ENCODE assay signal across 19 cellular contexts in the genomic region with DNA sequence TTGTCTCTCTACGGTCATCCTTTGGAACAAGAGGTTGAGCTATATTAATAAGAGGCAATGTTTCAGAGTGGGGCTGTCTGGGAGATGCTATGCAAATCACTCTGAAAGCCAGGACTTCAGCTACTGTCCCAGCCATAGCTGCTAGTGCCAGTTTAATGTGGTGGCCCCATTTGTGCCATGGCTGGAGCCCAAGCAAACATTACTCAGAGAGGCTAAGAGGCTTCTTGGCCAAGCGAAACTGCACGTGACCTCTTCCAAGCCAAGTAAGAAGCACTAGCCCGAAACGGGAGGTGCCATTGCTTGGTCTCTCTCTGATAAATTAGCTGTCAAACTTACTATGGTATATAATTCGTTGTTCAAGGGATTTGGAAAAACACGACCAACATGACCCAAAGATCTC. TPM values are rescaled to one million over a fixed set of nuclear protein-coding genes. Genes with fewer than 3 reads are reported as not detected.
DNase-seq lines count a peak whose midpoint lies in the region; ATAC-seq and TF ChIP-seq lines count a peak whose summit lies in the region.
"Had no signal": no experiment of that assay in that cellular context is flagged by ENCODE, and none has a peak within 500 bp of the region (broad histone marks: within the 10 kb centered on the region; RNA-seq: fewer than 3 reads in every experiment).

No MANE protein-coding gene starts in this region.

- TF ChIP-seq CTCF in gastrocnemius medialis (IDR thresholded peaks at IDR 0.05 in 4 of 5, conservative IDR thresholded peaks at IDR 0.05 in 1 of 5), result no peak
- TF ChIP-seq CTCF in WTC11 (IDR thresholded peaks at IDR 0.05), result no peak

- H3K4me3 Mint-ChIP-seq in WTC11, result no peak overlapping the region
- H3K4me3 Mint-ChIP-seq: B cell; CD4-positive, CD25-positive, alpha-beta regulatory T cell; CD8-positive, alpha-beta T cell; GM23338; HFFc6 had no signal

- H3K27me3 ChIP-seq in gastrocnemius medialis, result peaks cover 0 to 11% (median 4%) of the 10 kb centered on the region in 3 donors
- H3K27me3 ChIP-seq: BLaER1 had no signal

- ATAC-seq in gastrocnemius medialis (peak; percentile 23 to 42), WTC11 (no peak), HG03135 (IDR thresholded peaks at IDR 0.05; ENCODE audit: unreplicated experiment) (no peak)
- ATAC-seq: CD8-positive, alpha-beta T cell; GM23338 had no signal

- in situ Hi-C loops in gastrocnemius medialis (cut with MboI; ENCODE audit: low sequenced_read_pairs in 4 of 4), result loop anchor here in 2 of 4 donors (25.0 kb wide), 1 partner anchor 461 kb away; the partner anchor contains the start of gene GRIK4 (in 2 of the 2)

- TF ChIP-seq EP300 in Ishikawa (IDR thresholded peaks at IDR 0.05; ENCODE audit: borderline replicate concordance), result no peak

- peaks cover 0 to 10% of the 10 kb centered on the region in 2 donors for H3K4me1 ChIP-seq in gastrocnemius medialis
- H3K4me1 ChIP-seq: BLaER1, Caco-2, HAP-1 had no signal

- H3K4me1 Mint-ChIP-seq in WTC11, result 0 out of 2 replicates have a peak, but pooled peaks cover 3% of the 10 kb centered on the region
- H3K4me1 Mint-ChIP-seq: B cell had no signal

- no peaks in the 10 kb centered on the region for H3K36me3 Mint-ChIP-seq in WTC11
- H3K36me3 Mint-ChIP-seq: CD4-positive, CD25-positive, alpha-beta regulatory T cell; CD8-positive, alpha-beta T cell had no signal

- no peak for TF ChIP-seq RAD21 in Ishikawa (IDR thresholded peaks at IDR 0.05; ENCODE audit: low read depth)

- no peak overlapping the region for H3K27ac Mint-ChIP-seq in WTC11
- H3K27ac Mint-ChIP-seq: B cell; CD4-positive, CD25-positive, alpha-beta regulatory T cell; CD8-positive, alpha-beta T cell; GM23338; HFFc6 had no signal

- no peak overlapping the region for H3K4me3 ChIP-seq in gastrocnemius medialis
- H3K4me3 ChIP-seq: BLaER1, GM23338, HAP-1 had no signal

- H3K36me3 ChIP-seq in gastrocnemius medialis, result no peaks in the 10 kb centered on the region
- H3K36me3 ChIP-seq: BLaER1, HAP-1 had no signal

- H3K27me3 Mint-ChIP-seq in WTC11 (ENCODE audit: low read depth), result no peaks in the 10 kb centered on the region

- intact Hi-C loops in gastrocnemius medialis (cut with DNase I; ENCODE audit: low total_unique reads), result no loop called here

- H3K27ac ChIP-seq in gastrocnemius medialis, result no peak overlapping the region
- H3K27ac ChIP-seq: BLaER1, C4-2B had no signal

- no peaks in the 10 kb centered on the region for H3K9me3 Mint-ChIP-seq in WTC11
- H3K9me3 Mint-ChIP-seq: CD8-positive, alpha-beta T cell; GM23338; HFFc6 had no signal

- POLR2A ChIA-PET in WTC11 (lab: Charles Lee), result no interaction called here

- peak; percentile 88 for DNase-seq in NCI-H446 treated with DMSO at 0.1 percent for 48 hours (lab: John Stamatoyannopoulos, UW)
- DNase-seq in midbrain (lab: John Stamatoyannopoulos, UW), result peak; percentile 4
- no peak for DNase-seq in gastrocnemius medialis
- no peak for DNase-seq in WTC11 (ENCODE audit: low spot score)
- DNase-seq in stimulated activated CD4-positive, alpha-beta T cell treated with anti-CD3 and anti-CD28 coated beads, Interleukin-4, amount 100 ng/mL, for 1 hour, result no peak
- no peak for DNase-seq in activated CD4-positive, alpha-beta T cell treated with anti-CD3 and anti-CD28 coated beads, Interleukin-2, amount 50 U/mL, for 4 hours
- DNase-seq: Caco-2; CD4-positive, CD25-positive, alpha-beta regulatory T cell; CD8-positive, alpha-beta T cell; DMS153; DND-41; HFFc6 had no signal

- CTCF ChIA-PET in WTC11 (lab: Charles Lee), result interaction anchor here (1.3 kb wide), 1 partner anchor 36 kb away, joined by 3 read pairs; no protein-coding TSS in a partner anchor

- H3K9me3 ChIP-seq in gastrocnemius medialis, result no peaks in the 10 kb centered on the region
- H3K9me3 ChIP-seq: BLaER1, Caco-2, HAP-1 had no signal

- no peak for TF ChIP-seq POLR2A in gastrocnemius medialis (IDR thresholded peaks at IDR 0.05)

TF ChIP-seq in Ishikawa, 13 proteins besides CTCF, POLR2A, EP300 and RAD21:
- TF ChIP-seq, protein P1, sequence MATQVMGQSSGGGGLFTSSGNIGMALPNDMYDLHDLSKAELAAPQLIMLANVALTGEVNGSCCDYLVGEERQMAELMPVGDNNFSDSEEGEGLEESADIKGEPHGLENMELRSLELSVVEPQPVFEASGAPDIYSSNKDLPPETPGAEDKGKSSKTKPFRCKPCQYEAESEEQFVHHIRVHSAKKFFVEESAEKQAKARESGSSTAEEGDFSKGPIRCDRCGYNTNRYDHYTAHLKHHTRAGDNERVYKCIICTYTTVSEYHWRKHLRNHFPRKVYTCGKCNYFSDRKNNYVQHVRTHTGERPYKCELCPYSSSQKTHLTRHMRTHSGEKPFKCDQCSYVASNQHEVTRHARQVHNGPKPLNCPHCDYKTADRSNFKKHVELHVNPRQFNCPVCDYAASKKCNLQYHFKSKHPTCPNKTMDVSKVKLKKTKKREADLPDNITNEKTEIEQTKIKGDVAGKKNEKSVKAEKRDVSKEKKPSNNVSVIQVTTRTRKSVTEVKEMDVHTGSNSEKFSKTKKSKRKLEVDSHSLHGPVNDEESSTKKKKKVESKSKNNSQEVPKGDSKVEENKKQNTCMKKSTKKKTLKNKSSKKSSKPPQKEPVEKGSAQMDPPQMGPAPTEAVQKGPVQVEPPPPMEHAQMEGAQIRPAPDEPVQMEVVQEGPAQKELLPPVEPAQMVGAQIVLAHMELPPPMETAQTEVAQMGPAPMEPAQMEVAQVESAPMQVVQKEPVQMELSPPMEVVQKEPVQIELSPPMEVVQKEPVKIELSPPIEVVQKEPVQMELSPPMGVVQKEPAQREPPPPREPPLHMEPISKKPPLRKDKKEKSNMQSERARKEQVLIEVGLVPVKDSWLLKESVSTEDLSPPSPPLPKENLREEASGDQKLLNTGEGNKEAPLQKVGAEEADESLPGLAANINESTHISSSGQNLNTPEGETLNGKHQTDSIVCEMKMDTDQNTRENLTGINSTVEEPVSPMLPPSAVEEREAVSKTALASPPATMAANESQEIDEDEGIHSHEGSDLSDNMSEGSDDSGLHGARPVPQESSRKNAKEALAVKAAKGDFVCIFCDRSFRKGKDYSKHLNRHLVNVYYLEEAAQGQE (IDR thresholded peaks at IDR 0.05; ENCODE audit: low read depth), result no peak
- TF ChIP-seq USF1 (IDR thresholded peaks at IDR 0.05), result 0 out of 2 replicates have a peak, but pooled peaks have one; percentile 10

TF ChIP-seq in WTC11, 78 proteins besides CTCF, POLR2A, EP300 and RAD21:
- TF ChIP-seq ZNF671 (CRISPR knock-in tag; IDR thresholded peaks at IDR 0.05) (no peak), PRDM15 (CRISPR knock-in tag; IDR thresholded peaks at IDR 0.05) (no peak)
TF ChIP-seq in WTC11: peak in this region for 0.

RNA-seq across cellular contexts. Expression of gene TBCEL, which starts 50.4 kb away (rescaled TPM):
- total RNA-seq in gastrocnemius medialis (10 to 100 TPM in 1 of 4 donors, 1 to 10 TPM in 3; 5.4 to 15.2 (median 8.4) TPM), WTC11 (2021) (9.5 to 14.3 TPM (median 13.6 TPM) in 3 replicates)

Comparison
In these comparisons a context has a peak if more than half of its experiments do, and no peak if none do; other contexts are left out.
1. DNase-seq: peak in NCI-H446 treated with DMSO at 0.1 percent for 48 hours (single experiment) and midbrain (single experiment); none in gastrocnemius medialis (0 of 2), WTC11 (single experiment), stimulated activated CD4-positive, alpha-beta T cell treated with anti-CD3 and anti-CD28 coated beads, Interleukin-4, amount 100 ng/mL, for 1 hour (single experiment) and activated CD4-positive, alpha-beta T cell treated with anti-CD3 and anti-CD28 coated beads, Interleukin-2, amount 50 U/mL, for 4 hours (0 of 2).
2. ATAC-seq: peak in gastrocnemius medialis (2 of 2); none in WTC11 (single experiment) and HG03135 (single experiment).